22 cellular contexts compared by ENCODE assay signal in genomic region chr9:17589771-17590170, GRCh38. TPM values are rescaled to one million over a fixed set of nuclear protein-coding genes. Genes with fewer than 3 reads are reported as not detected.
A peak's percentile ranks its signal among the peaks of the same experiment; 100 is the strongest.
DNase-seq lines count a peak whose midpoint lies in the region; ATAC-seq, FAIRE-seq and TF ChIP-seq lines count a peak whose summit lies in the region.
"Had no signal": no experiment of that assay in that cellular context is flagged by ENCODE, and none has a peak within 500 bp of the region (broad histone marks: within the 10 kb centered on the region; RNA-seq: fewer than 3 reads in every experiment).

No MANE protein-coding gene starts in this region.

- DNase-seq in heart left ventricle (no peak), left ventricle myocardium inferior (no peak), WERI-Rb-1 (no peak), Kasumi-1 (lab: John Stamatoyannopoulos, UW) (no peak), right lobe of liver (no peak)
- DNase-seq: ACHN; BE2C; C1 segment of cervical spinal cord; CD4-positive, CD25-positive, alpha-beta regulatory T cell; CD8-positive, alpha-beta memory T cell; COR-L47; DMS153; DMS79; GF-D8 had no signal

- no peak overlapping the region for H3K27ac ChIP-seq in heart left ventricle
- no peak overlapping the region for H3K27ac ChIP-seq in left ventricle myocardium inferior (replicated peaks)
- H3K27ac ChIP-seq in HEK293 (ENCODE audit: extremely low read depth, low read depth, low read length), result no peak overlapping the region
- H3K27ac ChIP-seq in WERI-Rb-1, result peak overlapping the region; percentile 28
- no peak overlapping the region for H3K27ac ChIP-seq in right lobe of liver
- H3K27ac ChIP-seq: HL-60 had no signal

- CTCF ChIA-PET in HEK293 (lab: Yijun Ruan, JAX), result no interaction called here

- WGBS in heart left ventricle, 4 donors, result 56 to 68% (median 64%) methylated on average over 5 of the region's 5 CpGs
- 83% methylated on average over 5 of the region's 5 CpGs for WGBS in right lobe of liver (ENCODE audit: insufficient coverage, low coverage, low lambda C conversion rate, missing lambda C conversion rate)

- H3K9me3 ChIP-seq in heart left ventricle, result no peaks in the 10 kb centered on the region
- H3K9me3 ChIP-seq in left ventricle myocardium inferior (replicated peaks), result no peaks in the 10 kb centered on the region
- H3K9me3 ChIP-seq in HEK293 (ENCODE audit: control insufficient read depth, insufficient read depth, low read depth, low read length), result no peaks in the 10 kb centered on the region
- no peaks in the 10 kb centered on the region for H3K9me3 ChIP-seq in WERI-Rb-1 (ENCODE audit: severe bottlenecking)
- H3K9me3 ChIP-seq in right lobe of liver, result no peaks in the 10 kb centered on the region
- H3K9me3 ChIP-seq: BE2C, HAP-1 had no signal

- no peak overlapping the region for H3K4me3 ChIP-seq in heart left ventricle
- H3K4me3 ChIP-seq in left ventricle myocardium inferior, result no peak overlapping the region
- H3K4me3 ChIP-seq in HEK293 (ENCODE audit: low read depth, low read length), result no peak overlapping the region
- H3K4me3 ChIP-seq in WERI-Rb-1 (ENCODE audit: low read depth, low read length), result no peak overlapping the region
- H3K4me3 ChIP-seq in right lobe of liver, result no peak overlapping the region
- H3K4me3 ChIP-seq: HAP-1 had no signal

- TF ChIP-seq POLR2A in heart left ventricle (IDR thresholded peaks at IDR 0.05) (no peak), right lobe of liver (IDR thresholded peaks at IDR 0.05) (no peak)

- no peak for TF ChIP-seq CTCF in heart left ventricle (IDR thresholded peaks at IDR 0.05)
- no peak for TF ChIP-seq CTCF in left ventricle myocardium inferior (IDR thresholded peaks at IDR 0.05; ENCODE audit: borderline replicate concordance)
- TF ChIP-seq CTCF in HEK293 (tag by site-specific recombination; IDR thresholded peaks at IDR 0.05), result no peak
- no peak for TF ChIP-seq CTCF in WERI-Rb-1 (IDR thresholded peaks at IDR 0.05; ENCODE audit: low read depth, low read length)
- no peak for TF ChIP-seq CTCF in right lobe of liver (IDR thresholded peaks at IDR 0.05)

- peaks cover 0 to 4% (median 0%) of the 10 kb centered on the region in 12 donors for H3K4me1 ChIP-seq in heart left ventricle
- peaks cover 5% of the 10 kb centered on the region for H3K4me1 ChIP-seq in left ventricle myocardium inferior
- no peaks in the 10 kb centered on the region for H3K4me1 ChIP-seq in HEK293 (ENCODE audit: control insufficient read depth, insufficient read depth, low read length)
- H3K4me1 ChIP-seq in right lobe of liver, result no peaks in the 10 kb centered on the region
- H3K4me1 ChIP-seq: BE2C had no signal

- intact Hi-C loops in heart left ventricle (cut with DNase I), result no loop called here
- intact Hi-C loops in left ventricle myocardium inferior (cut with micrococcal nuclease), result no loop called here
- intact Hi-C loops in right lobe of liver (cut with DNase I), result no loop called here

- no peaks in the 10 kb centered on the region for H3K27me3 ChIP-seq in heart left ventricle
- no peaks in the 10 kb centered on the region for H3K27me3 ChIP-seq in left ventricle myocardium inferior (ENCODE audit: low read depth)
- no peaks in the 10 kb centered on the region for H3K27me3 ChIP-seq in WERI-Rb-1 (ENCODE audit: insufficient read depth, low read depth, severe bottlenecking)
- H3K27me3 ChIP-seq in right lobe of liver, result no peaks in the 10 kb centered on the region

- peak; percentile 74 for FAIRE-seq in islet of Langerhans (lab: Jason Lieb, UNC)
- FAIRE-seq: A204.1, H1 had no signal

- POLR2A ChIA-PET in HEK293 (lab: Yijun Ruan, JAX), result no interaction called here

- no peaks in the 10 kb centered on the region for H3K36me3 ChIP-seq in heart left ventricle
- no peaks in the 10 kb centered on the region for H3K36me3 ChIP-seq in left ventricle myocardium inferior
- H3K36me3 ChIP-seq in HEK293 (ENCODE audit: control insufficient read depth in 2 of 2, insufficient read depth in 1 of 2, low read length in 2 of 2), result no peaks in the 10 kb centered on the region
- no peaks in the 10 kb centered on the region for H3K36me3 ChIP-seq in WERI-Rb-1
- no peaks in the 10 kb centered on the region for H3K36me3 ChIP-seq in right lobe of liver
- H3K36me3 ChIP-seq: BE2C, HAP-1 had no signal

- ATAC-seq in heart left ventricle (peak in 3 of 4 donors; percentile 24 to 70 (median 58)), right lobe of liver (no peak), HG03565 (IDR thresholded peaks at IDR 0.05; ENCODE audit: unreplicated experiment) (no peak)

TF ChIP-seq in HEK293, 187 proteins besides CTCF, POLR2A, EP300 and RAD21:
- TF ChIP-seq ZNF692 (tag by site-specific recombination; IDR thresholded peaks at IDR 0.05) (0 out of 2 replicates have a peak, but pooled peaks have one; percentile 33), ZNF174 (tag by site-specific recombination; IDR thresholded peaks at IDR 0.05) (no peak)
TF ChIP-seq in HEK293: peak in this region for 1.

RNA-seq across cellular contexts. Expression of gene SH3GL2, which starts 10.9 kb away (rescaled TPM):
- total RNA-seq in heart left ventricle (10 to 100 TPM in 2 of 9 donors, 1 to 10 TPM in 7; 1.8 to 20.9 (median 5.9) TPM), left ventricle myocardium inferior (7.3 TPM), right lobe of liver (under 1 TPM in 2 of 6 experiments, not detected in 4; 0.07 to 0.09 TPM)
- polyA plus RNA-seq in heart left ventricle, result 1 to 10 TPM; 1.3 to 3.5 TPM
- total RNA-seq: CD4-positive, CD25-positive, alpha-beta regulatory T cell; CD8-positive, alpha-beta memory T cell; HT1080 had no signal
- polyA plus RNA-seq: CD4-positive, CD25-positive, alpha-beta regulatory T cell; CD8-positive, alpha-beta memory T cell had no signal

Comparison
In these comparisons a context has a peak if more than half of its experiments do, and no peak if none do; other contexts are left out.
1. ATAC-seq: peak in heart left ventricle (3 of 4); none in right lobe of liver (0 of 4) and HG03565 (single experiment).